ENCODE assay signal across 29 cellular contexts in the genomic region with DNA sequence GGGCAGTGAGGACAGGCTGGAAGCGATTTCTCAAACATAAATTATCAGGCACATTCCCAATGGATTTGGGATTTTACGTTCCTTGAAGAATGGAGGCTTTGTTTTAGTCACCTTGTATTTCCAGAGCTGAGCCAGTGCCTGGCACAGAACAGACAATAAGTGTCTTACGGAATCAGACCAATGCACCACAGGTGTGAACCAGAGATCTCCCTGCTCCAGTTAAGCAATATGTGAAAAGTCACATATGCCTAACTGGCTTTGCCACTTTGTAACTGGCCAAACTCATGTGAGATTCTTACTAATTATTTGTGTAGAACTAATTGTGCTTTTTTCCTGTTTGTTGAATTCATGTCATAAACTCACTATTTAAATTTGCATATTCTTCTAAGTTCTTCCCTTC.
DNase-seq lines count a peak whose midpoint lies in the region; ATAC-seq, FAIRE-seq and TF ChIP-seq lines count a peak whose summit lies in the region.
"Had no signal": no experiment of that assay in that cellular context is flagged by ENCODE, and none has a peak within 500 bp of the region (broad histone marks: within the 10 kb centered on the region; RNA-seq: fewer than 3 reads in every experiment).

No MANE protein-coding gene starts in this region.

- H3K36me3 ChIP-seq in GM23338 (ENCODE audit: insufficient read depth) (no peaks in the 10 kb centered on the region), IMR-90 (ENCODE audit: control insufficient read depth, insufficient read depth, low read length) (no peaks in the 10 kb centered on the region)
- H3K36me3 ChIP-seq: BE2C, BLaER1 had no signal

- in situ Hi-C loops in IMR-90 (cut with MboI; ENCODE audit: low sequenced_read_pairs) = no loop called here

- no peaks in the 10 kb centered on the region for H3K27me3 Mint-ChIP-seq in GM23338 (ENCODE audit: insufficient read depth, low read depth, poor library complexity)
- H3K27me3 Mint-ChIP-seq in activated T-helper 2 cell treated with anti-CD3 and anti-CD28 coated beads, Interferon-gamma antibody, Interleukin-2, Interleukin-4, amounts not matched to agents 10 μg/mL and 5 μg/mL and 100 μg/mL, durations not matched to agents 14 hours and 24 hours and 36 hours (ENCODE audit: low read depth) = no peaks in the 10 kb centered on the region
- H3K27me3 Mint-ChIP-seq: CD4-positive, CD25-positive, alpha-beta regulatory T cell had no signal

- H3K27ac ChIP-seq in GM23338 (ENCODE audit: low read depth) (no peak overlapping the region), IMR-90 (ENCODE audit: insufficient read depth, low read length) (no peak overlapping the region)
- H3K27ac ChIP-seq: BLaER1 had no signal

- FAIRE-seq in HTR-8/SVneo (lab: Jason Lieb, UNC) = peak; percentile 95
- FAIRE-seq: A204.1, GM12878, GM12892, GM18507 had no signal

- no peak overlapping the region for H3K23ac ChIP-seq in IMR-90 (ENCODE audit: low read depth, low read length)

- no peak overlapping the region; the same call in 1 of the 2 replicates for H4K91ac ChIP-seq in IMR-90 (ENCODE audit: insufficient read depth, low read depth, low read length)

- peak overlapping the region; percentile 82 for H2BK20ac ChIP-seq in IMR-90 (ENCODE audit: low read depth, low read length)

- H3K9me3 ChIP-seq in IMR-90 (ENCODE audit: control insufficient read depth, insufficient read depth, low read length) = no peaks in the 10 kb centered on the region
- H3K9me3 ChIP-seq: BE2C, BLaER1 had no signal

- H2BK120ac ChIP-seq in IMR-90 (ENCODE audit: low read depth, low read length) = peak overlapping the region; percentile 56; the same call in 1 of the 2 replicates

- CTCF ChIA-PET in IMR-90 (lab: Yijun Ruan, JAX) = no interaction called here

- H3K36me3 Mint-ChIP-seq in GM23338 (ENCODE audit: low read depth) = no peaks in the 10 kb centered on the region
- no peaks in the 10 kb centered on the region for H3K36me3 Mint-ChIP-seq in activated T-helper 2 cell treated with anti-CD3 and anti-CD28 coated beads, Interferon-gamma antibody, Interleukin-2, Interleukin-4, amounts not matched to agents 10 μg/mL and 5 μg/mL and 100 μg/mL, durations not matched to agents 14 hours and 24 hours and 36 hours (ENCODE audit: low read depth)
- H3K36me3 Mint-ChIP-seq: CD14-positive monocyte; CD4-positive, alpha-beta memory T cell; CD4-positive, CD25-positive, alpha-beta regulatory T cell; CD8-positive, alpha-beta memory T cell had no signal

- H4K20me1 ChIP-seq in GM23338 (replicated peaks; ENCODE audit: insufficient read depth) = no peaks in the 10 kb centered on the region
- H4K20me1 ChIP-seq in IMR-90 (ENCODE audit: insufficient read depth, low read length) = no peaks in the 10 kb centered on the region
- H4K20me1 ChIP-seq: BLaER1 had no signal

- no peaks in the 10 kb centered on the region for H3F3A ChIP-seq in GM23338 (replicated peaks; ENCODE audit: low read depth)

- H3K4me1 Mint-ChIP-seq in GM23338 = no peaks in the 10 kb centered on the region
- no peaks in the 10 kb centered on the region for H3K4me1 Mint-ChIP-seq in activated T-helper 2 cell treated with anti-CD3 and anti-CD28 coated beads, Interferon-gamma antibody, Interleukin-2, Interleukin-4, amounts not matched to agents 10 μg/mL and 5 μg/mL and 100 μg/mL, durations not matched to agents 14 hours and 24 hours and 36 hours (ENCODE audit: low read depth)
- H3K4me1 Mint-ChIP-seq: CD14-positive monocyte; CD4-positive, alpha-beta memory T cell; CD4-positive, CD25-positive, alpha-beta regulatory T cell; CD8-positive, alpha-beta memory T cell had no signal

- intact Hi-C loops in IMR-90 (cut with micrococcal nuclease) = no loop called here
- intact Hi-C loops in activated T-helper 2 cell treated with anti-CD3 and anti-CD28 coated beads, Interferon-gamma antibody, Interleukin-2, Interleukin-4, amounts not matched to agents 10 μg/mL and 5 μg/mL and 100 μg/mL, durations not matched to agents 14 hours and 24 hours and 36 hours (cut with micrococcal nuclease) = no loop called here

- no peak overlapping the region for H2BK5ac ChIP-seq in IMR-90 (ENCODE audit: low read depth, low read length, poor library complexity, severe bottlenecking)

- no peaks in the 10 kb centered on the region for H3K9me3 Mint-ChIP-seq in GM23338
- no peaks in the 10 kb centered on the region for H3K9me3 Mint-ChIP-seq in activated T-helper 2 cell treated with anti-CD3 and anti-CD28 coated beads, Interferon-gamma antibody, Interleukin-2, Interleukin-4, amounts not matched to agents 10 μg/mL and 5 μg/mL and 100 μg/mL, durations not matched to agents 14 hours and 24 hours and 36 hours
- H3K9me3 Mint-ChIP-seq: CD4-positive, alpha-beta memory T cell had no signal

- no peak overlapping the region for H3K14ac ChIP-seq in IMR-90 (replicated peaks; ENCODE audit: low read depth, low read length)

- H4K8ac ChIP-seq in IMR-90 (ENCODE audit: low read depth in 2 of 2, low read length in 2 of 2) = no peak overlapping the region

- H3K18ac ChIP-seq in IMR-90 (ENCODE audit: low read depth, low read length) = no peak overlapping the region

- H3K9ac ChIP-seq in IMR-90 (ENCODE audit: low read depth, low read length) = no peak overlapping the region
- H3K9ac ChIP-seq: BLaER1 had no signal

- no peak overlapping the region for H3K27ac Mint-ChIP-seq in GM23338
- H3K27ac Mint-ChIP-seq in activated T-helper 2 cell treated with anti-CD3 and anti-CD28 coated beads, Interferon-gamma antibody, Interleukin-2, Interleukin-4, amounts not matched to agents 10 μg/mL and 5 μg/mL and 100 μg/mL, durations not matched to agents 14 hours and 24 hours and 36 hours = no peak overlapping the region
- H3K27ac Mint-ChIP-seq: CD14-positive monocyte; CD4-positive, alpha-beta memory T cell; CD4-positive, CD25-positive, alpha-beta regulatory T cell; CD8-positive, alpha-beta memory T cell had no signal

- no peak overlapping the region for H2AK9ac ChIP-seq in IMR-90 (replicated peaks; ENCODE audit: low read depth, low read length, poor library complexity)

- no peaks in the 10 kb centered on the region for H3K9me1 ChIP-seq in IMR-90 (ENCODE audit: insufficient read depth, low read length)

- WGBS in IMR-90 (ENCODE audit: extremely low coverage in 2 of 2, insufficient read length in 1 of 2), 2 experiments = no CpG with 5 or more reads among the region's 3 CpGs

- no peaks in the 10 kb centered on the region for H3K4me1 ChIP-seq in GM23338 (ENCODE audit: insufficient read depth)
- H3K4me1 ChIP-seq in IMR-90 (ENCODE audit: control insufficient read depth, insufficient read depth, low read length) = no peaks in the 10 kb centered on the region
- H3K4me1 ChIP-seq: BLaER1 had no signal

- H2AK5ac ChIP-seq in IMR-90 (ENCODE audit: low read depth, low read length) = no peak overlapping the region

- dilution Hi-C loops in IMR-90 (cut with HindIII; ENCODE audit: low sequenced_read_pairs, unreplicated experiment) = no loop called here

- DNase-seq in GM23338 (ENCODE audit: low spot score) = no peak
- DNase-seq in HTR-8/SVneo (ENCODE audit: insufficient read length, low spot score) = no peak
- no peak for DNase-seq in IMR-90
- no peak for DNase-seq in RKO (ENCODE audit: low spot score)
- no peak for DNase-seq in activated T-helper 2 cell treated with anti-CD3 and anti-CD28 coated beads, Interferon-gamma antibody, Interleukin-2, Interleukin-4, amounts not matched to agents 10 μg/mL and 5 μg/mL and 100 μg/mL, durations not matched to agents 14 hours and 24 hours and 36 hours (ENCODE audit: low spot score)
- DNase-seq in activated CD8-positive, alpha-beta memory T cell treated with anti-CD3 and anti-CD28 coated beads, Interleukin-2, amount 50 U/mL, for 4 hours = no peak
- DNase-seq: 8988T; ACHN; BE2C; C1 segment of cervical spinal cord; CD4-positive, alpha-beta memory T cell; CD4-positive, CD25-positive, alpha-beta regulatory T cell; CD8-positive, alpha-beta memory T cell; COR-L47; DMS 273 treated with DMSO at 0.1 percent for 48 hours; DMS153; DMS53; DMS79; DND-41; EL; GDM1 had no signal

- H4K5ac ChIP-seq in IMR-90 (ENCODE audit: low read depth, low read length) = no peak overlapping the region

- no peak overlapping the region for H3K4me2 ChIP-seq in GM23338
- no peak overlapping the region for H3K4me2 ChIP-seq in IMR-90 (ENCODE audit: low read depth, low read length)
- H3K4me2 ChIP-seq: BLaER1 had no signal

- peak overlapping the region; percentile 36; the same call in 1 of the 3 replicates for H2BK15ac ChIP-seq in IMR-90 (ENCODE audit: low read depth, low read length)

- no peaks in the 10 kb centered on the region for H3K9me2 ChIP-seq in GM23338 (ENCODE audit: insufficient read depth)

- TF ChIP-seq POLR2A in IMR-90 (IDR thresholded peaks at IDR 0.05; ENCODE audit: low read depth, low read length) = no peak

- H3K4me3 Mint-ChIP-seq in GM23338 = no peak overlapping the region
- H3K4me3 Mint-ChIP-seq in activated T-helper 2 cell treated with anti-CD3 and anti-CD28 coated beads, Interferon-gamma antibody, Interleukin-2, Interleukin-4, amounts not matched to agents 10 μg/mL and 5 μg/mL and 100 μg/mL, durations not matched to agents 14 hours and 24 hours and 36 hours (ENCODE audit: low read depth) = no peak overlapping the region
- H3K4me3 Mint-ChIP-seq: CD14-positive monocyte; CD4-positive, alpha-beta memory T cell; CD4-positive, CD25-positive, alpha-beta regulatory T cell; CD8-positive, alpha-beta memory T cell had no signal

- no TSS peak for BruUV-seq in IMR-90 (replicated peaks; lab: Mats Ljungman, UMichigan)

- no peaks in the 10 kb centered on the region for H3K27me3 ChIP-seq in GM23338 (ENCODE audit: insufficient read depth)
- H3K27me3 ChIP-seq in IMR-90 (ENCODE audit: control insufficient read depth, insufficient read depth, low read length) = no peaks in the 10 kb centered on the region
- H3K27me3 ChIP-seq: BE2C, BLaER1 had no signal

- ATAC-seq in GM23338 (no peak), IMR-90 (ENCODE audit: low read depth) (no peak), esophagus mucosa (peak; percentile 53), HG02798 (IDR thresholded peaks at IDR 0.05; ENCODE audit: poor library complexity, unreplicated experiment) (no peak)
- ATAC-seq: GM12878 had no signal

- no peaks in the 10 kb centered on the region for H3K79me2 ChIP-seq in GM23338 (replicated peaks; ENCODE audit: insufficient read depth)

- H3K4ac ChIP-seq in IMR-90 (ENCODE audit: low read depth, low read length) = no peak overlapping the region

- POLR2A ChIA-PET in IMR-90 (lab: Charles Lee; ENCODE audit: unreplicated experiment) = no interaction called here

- H2AFZ ChIP-seq in GM23338 (0 out of 2 replicates have a peak overlapping the region, but pooled peaks have one; percentile 4), IMR-90 (replicated peaks; ENCODE audit: low read length, poor library complexity) (no peak overlapping the region)

- no peak overlapping the region for H3K56ac ChIP-seq in IMR-90 (ENCODE audit: extremely low read depth, insufficient read depth, low read length)

- no peak for TF ChIP-seq RAD21 in IMR-90 (IDR thresholded peaks at IDR 0.05; ENCODE audit: low read length)

- no peak for TF ChIP-seq CTCF in GM23338 (conservative IDR thresholded peaks at IDR 0.05; ENCODE audit: low read depth in 2 of 2)
- no peak for TF ChIP-seq CTCF in IMR-90 (conservative IDR thresholded peaks at IDR 0.05; ENCODE audit: low read depth, low read length)

- no peaks in the 10 kb centered on the region for H3K79me1 ChIP-seq in IMR-90 (ENCODE audit: low read depth in 1 of 2, low read length in 2 of 2)

- H3K4me3 ChIP-seq in GM23338 (no peak overlapping the region), IMR-90 (ENCODE audit: insufficient read depth, low read depth, low read length) (no peak overlapping the region)
- H3K4me3 ChIP-seq: BLaER1, GM12878 had no signal
